In genomic region chr3:180913582-180914404, GRCh38 we compare ENCODE assay signal across 8 cellular contexts. TPM values are rescaled to one million over a fixed set of nuclear protein-coding genes. Genes with fewer than 3 reads are reported as not detected.
DNase-seq lines count a peak whose midpoint lies in the region; ATAC-seq and TF ChIP-seq lines count a peak whose summit lies in the region.

No MANE protein-coding gene starts in this region.

- H3K36me3 ChIP-seq in heart right ventricle, result peaks cover 0 to 34% (median 0%) of the 10 kb centered on the region in 9 donors
- no peaks in the 10 kb centered on the region for H3K36me3 ChIP-seq in adrenal gland (replicated peaks in 1 of 2)
- peaks cover 0 to 10% (median 0%) of the 10 kb centered on the region in 3 donors for H3K36me3 ChIP-seq in tibial nerve

- ATAC-seq in heart right ventricle (no peak), left ventricle myocardium superior (no peak)

- intact Hi-C loops in heart right ventricle (cut with DNase I), result loop anchor here in 3 of 10 donors (2.0 to 5.0 kb wide), 6 partner anchors 41 to 109 kb away; partner anchors contain the start of gene DNAJC19 (in 2 of the 3)
- intact Hi-C loops in left ventricle myocardium superior (cut with micrococcal nuclease), result no loop called here
- intact Hi-C loops in adrenal gland (cut with DNase I), result no loop called here

- TF ChIP-seq EP300 in tibial nerve (IDR thresholded peaks at IDR 0.05), result no peak

- no peaks in the 10 kb centered on the region for H3K9me3 ChIP-seq in heart right ventricle
- no peaks in the 10 kb centered on the region for H3K9me3 ChIP-seq in adrenal gland (replicated peaks in 1 of 3)
- no peaks in the 10 kb centered on the region for H3K9me3 ChIP-seq in tibial nerve

- H3K4me1 ChIP-seq in heart right ventricle (peaks cover 0 to 44% (median 38%) of the 10 kb centered on the region in 9 donors), adrenal gland (replicated peaks in 1 of 2) (peaks cover 18 to 37% of the 10 kb centered on the region in 2 donors), tibial nerve (peaks cover 0 to 57% (median 20%) of the 10 kb centered on the region in 4 donors)

- DNase-seq in heart right ventricle (no peak), left ventricle myocardium superior (no peak), adrenal gland (no peak), left kidney (ENCODE audit: low read depth, low spot score) (peak; percentile 72), tibial nerve (ENCODE audit: low spot score in 2 of 2) (no peak), cerebellar nuclear complex (lab: John Stamatoyannopoulos, UW) (no peak), substantia nigra (lab: John Stamatoyannopoulos, UW) (no peak), ecto neural progenitor cell (ENCODE audit: low spot score) (no peak)

- TF ChIP-seq POLR2A in adrenal gland (IDR thresholded peaks at IDR 0.05) (no peak), tibial nerve (IDR thresholded peaks at IDR 0.05) (no peak)

- no peak for TF ChIP-seq CTCF in heart right ventricle (IDR thresholded peaks at IDR 0.05)
- no peak for TF ChIP-seq CTCF in adrenal gland (IDR thresholded peaks at IDR 0.05)
- TF ChIP-seq CTCF in tibial nerve (IDR thresholded peaks at IDR 0.05), result no peak

- WGBS in heart right ventricle, 2 donors, result 7 to 13% methylated on average over 19 of the region's 19 CpGs
- WGBS in adrenal gland, 4 donors, result 13 to 20% (median 16%) methylated on average over 19 of the region's 19 CpGs
- WGBS in tibial nerve, 2 donors, result 15 to 18% methylated on average over 19 of the region's 19 CpGs

- H3K27me3 ChIP-seq in heart right ventricle, result no peaks in the 10 kb centered on the region
- no peaks in the 10 kb centered on the region for H3K27me3 ChIP-seq in adrenal gland
- H3K27me3 ChIP-seq in tibial nerve, result no peaks in the 10 kb centered on the region

- H3K27ac ChIP-seq in heart right ventricle, result peak overlapping the region in 7 of 10 donors; percentile 88 to 97 (median 92)
- peak overlapping the region in 2 of 5 donors; percentile 97 to 99 for H3K27ac ChIP-seq in adrenal gland
- H3K27ac ChIP-seq in tibial nerve, result peak overlapping the region in 2 of 4 donors; percentile 81 to 94
- H3K27ac ChIP-seq in substantia nigra (ENCODE audit: low read depth, low read length, poor library complexity, severe bottlenecking), result no peak overlapping the region

- H3K4me3 ChIP-seq in heart right ventricle (peak overlapping the region in 9 of 10 donors; percentile 81 to 100 (median 95)), adrenal gland (peak overlapping the region; percentile 19 to 100 (median 84)), tibial nerve (peak overlapping the region; percentile 68 to 98 (median 76))

RNA-seq across cellular contexts. Expression of gene FXR1, which starts 1.3 kb away (rescaled TPM):
- total RNA-seq in heart right ventricle (100 to 1,000 TPM; 196 to 314 (median 274) TPM), left ventricle myocardium superior (328 TPM), adrenal gland (100 to 1,000 TPM in 6 of 8 donors, 10 to 100 TPM in 2; 92.5 to 200 (median 123) TPM), tibial nerve (100 to 1,000 TPM in 1 of 4 donors, 10 to 100 TPM in 3; 77.1 to 133 (median 95.8) TPM)
- polyA plus RNA-seq in heart right ventricle (100 to 1,000 TPM in 1 of 2 donors, 10 to 100 TPM in 1; 69.6 to 123 TPM), adrenal gland (100 to 1,000 TPM in 1 of 3 donors, 10 to 100 TPM in 2; 76.6 to 164 (median 77.5) TPM)
